ENCODE assay signal across 7 cellular contexts in genomic region chr7:128697301-128697905, GRCh38. TPM values are rescaled to one million over a fixed set of nuclear protein-coding genes. Genes with fewer than 3 reads are reported as not detected.
A peak's percentile ranks its signal among the peaks of the same experiment; 100 is the strongest.
DNase-seq lines count a peak whose midpoint lies in the region; ATAC-seq, FAIRE-seq and TF ChIP-seq lines count a peak whose summit lies in the region.

No MANE protein-coding gene starts in this region.

- H3K9ac ChIP-seq in GM23248 (peak overlapping the region; percentile 86), keratinocyte (ENCODE audit: control insufficient read depth, extremely low read depth, insufficient read depth, low read length) (peak overlapping the region; percentile 49)

- TF ChIP-seq POLR2A in body of pancreas (IDR thresholded peaks at IDR 0.05): no peak

- H3K36me3 ChIP-seq in GM23248 (ENCODE audit: low read depth) (no peaks in the 10 kb centered on the region), SJSA1 (no peaks in the 10 kb centered on the region), body of pancreas (replicated peaks in 1 of 2; ENCODE audit: insufficient read depth in 1 of 2, low read depth in 2 of 2) (no peaks in the 10 kb centered on the region), keratinocyte (ENCODE audit: control insufficient read depth in 2 of 2, extremely low read depth in 1 of 2, insufficient read depth in 2 of 2, low read length in 2 of 2) (no peaks in the 10 kb centered on the region)

- peak overlapping the region; percentile 88 for H3K4me2 ChIP-seq in GM23248 (ENCODE audit: unreplicated experiment)
- peak overlapping the region; percentile 76 for H3K4me2 ChIP-seq in keratinocyte (ENCODE audit: control insufficient read depth, extremely low read depth, insufficient read depth, low read depth, low read length)

- no peak for FAIRE-seq in keratinocyte (lab: Jason Lieb, UNC)

- H3K9me3 ChIP-seq in GM23248 (ENCODE audit: low read depth) (no peaks in the 10 kb centered on the region), SJSA1 (replicated peaks) (0 out of 2 replicates have a peak, but pooled peaks cover 2% of the 10 kb centered on the region), body of pancreas (no peaks in the 10 kb centered on the region), keratinocyte (ENCODE audit: control insufficient read depth, low read depth, low read length) (no peaks in the 10 kb centered on the region)

- H3K4me3 ChIP-seq in GM23248 (peak overlapping the region; percentile 77), SJSA1 (peak overlapping the region; percentile 29), body of pancreas (no peak overlapping the region), keratinocyte (ENCODE audit: control insufficient read depth in 2 of 3, extremely low read depth in 1 of 3, insufficient read depth in 2 of 3, low read depth in 1 of 3, low read length in 3 of 3) (peak overlapping the region; percentile 21 to 61 (median 46))

- no peaks in the 10 kb centered on the region for H3F3A ChIP-seq in GM23248 (ENCODE audit: insufficient read depth)

- H3K79me2 ChIP-seq in GM23248 (ENCODE audit: insufficient read depth) (no peaks in the 10 kb centered on the region), keratinocyte (ENCODE audit: control insufficient read depth, insufficient read depth, low read length) (no peaks in the 10 kb centered on the region)

- H3K4me1 ChIP-seq in GM23248 (ENCODE audit: insufficient read depth): no peaks in the 10 kb centered on the region
- 0 out of 2 replicates have a peak, but pooled peaks cover 5% of the 10 kb centered on the region for H3K4me1 ChIP-seq in SJSA1 (replicated peaks)
- H3K4me1 ChIP-seq in body of pancreas: peaks cover 6% of the 10 kb centered on the region
- H3K4me1 ChIP-seq in keratinocyte (ENCODE audit: control insufficient read depth, extremely low read depth, insufficient read depth, low read length): no peaks in the 10 kb centered on the region

- TF ChIP-seq CTCF in body of pancreas (IDR thresholded peaks at IDR 0.05) (peak in 2 of 7 experiments; percentile 8 to 12), keratinocyte (optimal IDR thresholded peaks at IDR 0.05 in 1 of 3, IDR thresholded peaks at IDR 0.05 in 1 of 3, conservative IDR thresholded peaks at IDR 0.05 in 1 of 3; ENCODE audit: extremely low read depth in 1 of 3, insufficient read depth in 2 of 3, low read length in 3 of 3) (peak; percentile 13 to 33 (median 27))

- H3K9me1 ChIP-seq in keratinocyte (ENCODE audit: control insufficient read depth, extremely low read depth, insufficient read depth, low read length): peaks cover 2% of the 10 kb centered on the region

- in situ Hi-C loops in GM23248 (cut with MboI): no loop called here

- dilution Hi-C loops in keratinocyte (cut with MboI; ENCODE audit: extremely low pct_ligation_motif_present, low sequenced_read_pairs): no loop called here

- ATAC-seq in body of pancreas (peak; percentile 50), HG02973 (IDR thresholded peaks at IDR 0.05; ENCODE audit: unreplicated experiment) (no peak)

- DNase-seq in GM23248: peak; percentile 97
- peak; percentile 11 to 58 for DNase-seq in SJSA1 (ENCODE audit: low read depth in 1 of 2, low spot score in 2 of 2)
- DNase-seq in body of pancreas: peak in 3 of 4 donors; percentile 28 to 49 (median 41)
- peak; percentile 11 for DNase-seq in keratinocyte (ENCODE audit: low read depth, low spot score)
- DNase-seq in stimulated activated CD4-positive, alpha-beta T cell treated with anti-CD3 and anti-CD28 coated beads, TNF-alpha, amount 100 ng/mL, for 1 hour (ENCODE audit: low read depth in 3 of 3, low spot score in 1 of 3): peak in 2 of 3 donors; percentile 4 to 33
- DNase-seq in LoVo (ENCODE audit: low spot score): no peak

- H4K20me1 ChIP-seq in GM23248 (ENCODE audit: insufficient read depth) (no peaks in the 10 kb centered on the region), keratinocyte (ENCODE audit: control insufficient read depth, extremely low read depth, insufficient read depth, low read length) (no peaks in the 10 kb centered on the region)

- intact Hi-C loops in body of pancreas (cut with DNase I): no loop called here

- H3K27me3 ChIP-seq in GM23248 (replicated peaks; ENCODE audit: insufficient read depth): no peaks in the 10 kb centered on the region
- peaks cover 16% of the 10 kb centered on the region for H3K27me3 ChIP-seq in SJSA1 (replicated peaks)
- H3K27me3 ChIP-seq in body of pancreas: peaks cover 0 to 12% of the 10 kb centered on the region in 2 donors
- H3K27me3 ChIP-seq in keratinocyte (ENCODE audit: control insufficient read depth, extremely low read depth, insufficient read depth, low read length): peaks cover 17% of the 10 kb centered on the region

- peak overlapping the region; percentile 96 for H2AFZ ChIP-seq in GM23248
- peak overlapping the region; percentile 65 for H2AFZ ChIP-seq in keratinocyte (ENCODE audit: control insufficient read depth, low read length)

- H3K27ac ChIP-seq in GM23248: no peak overlapping the region
- H3K27ac ChIP-seq in SJSA1: no peak overlapping the region
- H3K27ac ChIP-seq in body of pancreas: no peak overlapping the region
- no peak overlapping the region for H3K27ac ChIP-seq in keratinocyte (ENCODE audit: control insufficient read depth, insufficient read depth, low read length)

- WGBS in GM23248 (ENCODE audit: low coverage in 1 of 2, low lambda C conversion rate in 2 of 2, missing lambda C conversion rate in 2 of 2), 2 experiments: 2 to 3% methylated on average over 31 to 32 of the region's 37 CpGs
- 5% methylated on average over 34 to 37 of the region's 37 CpGs for WGBS in body of pancreas, 2 donors

- no peaks in the 10 kb centered on the region for H3K9me2 ChIP-seq in GM23248 (ENCODE audit: insufficient read depth)

RNA-seq across cellular contexts. Expression of gene GARIN1A, which starts 25.3 kb away (rescaled TPM):
- 0.43 and 0.89 TPM in 2 replicates for total RNA-seq in GM23248 (2014; rRNA removed; shearing (Covaris generic))
- polyA plus RNA-seq in GM23248 (2016; fragmentation: Nextera tagmentation; extraction: Ambion mirVana) (0.28 and 0.42 TPM in 2 replicates), keratinocyte (0.69 to 1.1 TPM (median 0.87 TPM) in 3 replicates)
- total RNA-seq in SJSA1 (2014; rRNA removed; shearing (Covaris generic)): 0.68 TPM in 1 of 2 replicates, not detected in the other
- total RNA-seq in body of pancreas: under 1 TPM; 0.33 to 0.52 TPM
- polyA plus RNA-seq in keratinocyte (2011; ENCODE audit: low read depth): 0.21 TPM
- polyA plus RNA-seq in keratinocyte (2011; cell fraction: cytosol; rRNA removed): 0.05 and 0.07 TPM in 2 replicates
- polyA plus RNA-seq in keratinocyte (2011; cell fraction: nucleus; rRNA removed): 6.4 and 8.8 TPM in 2 replicates
- polyA plus RNA-seq in keratinocyte (2012; ENCODE audit: low replicate concordance): 0.52 and 0.66 TPM in 2 replicates
- polyA minus RNA-seq in keratinocyte: 0.26 to 2.1 TPM (median 1.0 TPM) in 3 replicates
- not detected for polyA minus RNA-seq in keratinocyte (2011; cell fraction: cytosol; rRNA and poly(A)+ RNA removed)
- polyA minus RNA-seq in keratinocyte (2011; cell fraction: nucleus; rRNA and poly(A)+ RNA removed): 2.4 and 6.9 TPM in 2 replicates

RNA-seq across cellular contexts. Expression of gene CALU, which starts 41.8 kb away (rescaled TPM):
- total RNA-seq in GM23248 (2014; rRNA removed; shearing (Covaris generic)): 1,466 and 1,589 TPM in 2 replicates
- polyA plus RNA-seq in GM23248 (2016; fragmentation: Nextera tagmentation; extraction: Ambion mirVana): 1,706 and 1,740 TPM in 2 replicates
- total RNA-seq in SJSA1 (2014; rRNA removed; shearing (Covaris generic)): 919 and 957 TPM in 2 replicates
- 10 to 100 TPM; 36.3 to 45.8 TPM for total RNA-seq in body of pancreas
- 96.0 to 188 TPM (median 155 TPM) in 3 replicates for polyA plus RNA-seq in keratinocyte
- 183 TPM for polyA plus RNA-seq in keratinocyte (2011; ENCODE audit: low read depth)
- polyA plus RNA-seq in keratinocyte (2011; cell fraction: cytosol; rRNA removed): 47.9 and 86.0 TPM in 2 replicates
- polyA plus RNA-seq in keratinocyte (2011; cell fraction: nucleus; rRNA removed): 166 and 224 TPM in 2 replicates
- 43.9 and 203 TPM in 2 replicates for polyA plus RNA-seq in keratinocyte (2012; ENCODE audit: low replicate concordance)
- 29.3 to 93.0 TPM (median 53.0 TPM) in 3 replicates for polyA minus RNA-seq in keratinocyte
- 58.9 TPM for polyA minus RNA-seq in keratinocyte (2011; cell fraction: cytosol; rRNA and poly(A)+ RNA removed)
- 88.5 and 196 TPM in 2 replicates for polyA minus RNA-seq in keratinocyte (2011; cell fraction: nucleus; rRNA and poly(A)+ RNA removed)

Comparison
In these comparisons a context has a peak if more than half of its experiments do, and no peak if none do; other contexts are left out.
1. H3K4me3 ChIP-seq: peak in GM23248 (single experiment), SJSA1 (single experiment) and keratinocyte (3 of 3); none in body of pancreas (0 of 2).
2. RNA of gene CALU, which starts 41.8 kb away (total RNA-seq): 1,466 to 1,589 TPM in GM23248 and 919 to 957 TPM in SJSA1; 36.3 to 45.8 TPM in body of pancreas; every median in the first group is over 10 times any median in the second.